ENCODE assay signal across 19 cellular contexts in the genomic region with DNA sequence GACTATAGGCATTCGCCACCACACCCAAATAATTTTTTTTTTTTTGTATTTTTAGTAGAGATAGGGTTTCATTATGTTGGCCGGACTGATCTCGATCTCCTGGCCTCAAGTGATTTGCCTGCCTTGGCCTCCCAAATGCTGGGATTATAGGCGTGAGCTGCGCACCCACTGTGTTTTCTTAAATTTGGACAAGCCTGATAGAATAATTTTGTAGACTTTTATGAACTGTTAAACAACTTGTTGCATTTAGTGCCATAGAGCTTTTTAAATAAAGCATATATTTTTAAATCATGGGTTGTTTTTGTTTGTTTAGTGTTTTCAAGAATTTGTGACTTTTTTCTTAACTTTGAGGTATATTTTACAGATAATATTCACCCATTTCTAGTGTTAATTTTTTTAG. TPM values are rescaled to one million over a fixed set of nuclear protein-coding genes. Genes with fewer than 3 reads are reported as not detected.
DNase-seq lines count a peak whose midpoint lies in the region; ATAC-seq and TF ChIP-seq lines count a peak whose summit lies in the region.
"Had no signal": no experiment of that assay in that cellular context is flagged by ENCODE, and none has a peak within 500 bp of the region (broad histone marks: within the 10 kb centered on the region; RNA-seq: fewer than 3 reads in every experiment).

No MANE protein-coding gene starts in this region.

- in situ Hi-C loops in gastrocnemius medialis (cut with MboI; ENCODE audit: low sequenced_read_pairs in 4 of 4): no loop called here

- peaks cover 6% of the 10 kb centered on the region; the same call in 1 of the 2 replicates for H3F3A ChIP-seq in MM.1S (ENCODE audit: insufficient read depth, low read length)

- H3K9ac ChIP-seq in MM.1S (ENCODE audit: low read length): no peak overlapping the region

- H3K27me3 Mint-ChIP-seq in activated T-cell treated with anti-CD3 and anti-CD28 coated beads, Interleukin-2, amount 50 U/mL, for 24 hours: no peaks in the 10 kb centered on the region
- H3K27me3 Mint-ChIP-seq in brain: peaks cover 10% of the 10 kb centered on the region
- H3K27me3 Mint-ChIP-seq: progenitor cell of endocrine pancreas had no signal

- H3K4me3 ChIP-seq in MM.1S (ENCODE audit: low read length): no peak overlapping the region
- peak overlapping the region in 1 of 4 donors; percentile 19 for H3K4me3 ChIP-seq in gastrocnemius medialis
- no peak overlapping the region for H3K4me3 ChIP-seq in tibial artery
- H3K4me3 ChIP-seq: mucosa of descending colon had no signal

- H3K36me3 Mint-ChIP-seq in activated T-cell treated with anti-CD3 and anti-CD28 coated beads, Interleukin-2, amount 50 U/mL, for 24 hours (ENCODE audit: low read depth): peaks cover 85% of the 10 kb centered on the region
- peaks cover 61% of the 10 kb centered on the region for H3K36me3 Mint-ChIP-seq in brain

- H4K20me1 ChIP-seq in MM.1S (ENCODE audit: insufficient read depth, low read length): no peaks in the 10 kb centered on the region

- no peaks in the 10 kb centered on the region for H3K27me3 ChIP-seq in MM.1S (replicated peaks; ENCODE audit: insufficient read depth, low read length)
- no peaks in the 10 kb centered on the region for H3K27me3 ChIP-seq in gastrocnemius medialis
- H3K27me3 ChIP-seq in tibial artery: no peaks in the 10 kb centered on the region

- H3K4me1 ChIP-seq in MM.1S (ENCODE audit: low read length) (peaks cover 17% of the 10 kb centered on the region), gastrocnemius medialis (peaks cover 32 to 44% of the 10 kb centered on the region in 2 donors), tibial artery (peaks cover 0 to 59% (median 27%) of the 10 kb centered on the region in 4 donors)

- no peak overlapping the region for H3K27ac ChIP-seq in MM.1S (ENCODE audit: low read length)
- peak overlapping the region in 3 of 4 donors; percentile 19 to 43 (median 32) for H3K27ac ChIP-seq in gastrocnemius medialis
- no peak overlapping the region for H3K27ac ChIP-seq in tibial artery

- no peaks in the 10 kb centered on the region for H3K9me3 Mint-ChIP-seq in activated T-cell treated with anti-CD3 and anti-CD28 coated beads, Interleukin-2, amount 50 U/mL, for 24 hours
- no peaks in the 10 kb centered on the region for H3K9me3 Mint-ChIP-seq in brain
- H3K9me3 Mint-ChIP-seq: CD8-positive, alpha-beta T cell had no signal

- H3K4me3 Mint-ChIP-seq in activated T-cell treated with anti-CD3 and anti-CD28 coated beads, Interleukin-2, amount 50 U/mL, for 24 hours: peak overlapping the region; percentile 41
- peak overlapping the region; percentile 60 to 81 (median 66) for H3K4me3 Mint-ChIP-seq in brain

- H3K27ac Mint-ChIP-seq in activated T-cell treated with anti-CD3 and anti-CD28 coated beads, Interleukin-2, amount 50 U/mL, for 24 hours: no peak overlapping the region
- peak overlapping the region in 1 of 5 experiments; percentile 14 for H3K27ac Mint-ChIP-seq in brain
- H3K27ac Mint-ChIP-seq: progenitor cell of endocrine pancreas had no signal

- H3K9me2 ChIP-seq in MM.1S (replicated peaks; ENCODE audit: insufficient read depth, low read length): no peaks in the 10 kb centered on the region

- H3K4me2 ChIP-seq in MM.1S (ENCODE audit: low read depth, low read length): peak overlapping the region; percentile 19

- H3K9me3 ChIP-seq in MM.1S (replicated peaks; ENCODE audit: insufficient read depth, low read length) (no peaks in the 10 kb centered on the region), gastrocnemius medialis (no peaks in the 10 kb centered on the region), tibial artery (no peaks in the 10 kb centered on the region)
- H3K9me3 ChIP-seq: mucosa of descending colon had no signal

- ATAC-seq in gastrocnemius medialis (no peak), GM21515 (IDR thresholded peaks at IDR 0.05; ENCODE audit: unreplicated experiment) (no peak)
- ATAC-seq: CD8-positive, alpha-beta T cell; mucosa of descending colon; Right ventricle myocardium inferior had no signal

- TF ChIP-seq POLR2A in gastrocnemius medialis (IDR thresholded peaks at IDR 0.05): no peak

- peaks cover 6% of the 10 kb centered on the region; the same call in 1 of the 2 replicates for H3K36me3 ChIP-seq in MM.1S (replicated peaks; ENCODE audit: insufficient read depth, low read length)
- peaks cover 0 to 42% of the 10 kb centered on the region in 2 donors for H3K36me3 ChIP-seq in gastrocnemius medialis
- H3K36me3 ChIP-seq in tibial artery: peaks cover 30 to 61% (median 54%) of the 10 kb centered on the region in 3 donors

- peaks cover 97% of the 10 kb centered on the region for H3K79me2 ChIP-seq in MM.1S (ENCODE audit: low read length)

- intact Hi-C loops in gastrocnemius medialis (cut with DNase I; ENCODE audit: low total_unique reads): no loop called here
- intact Hi-C loops in tibial artery (cut with DNase I; ENCODE audit: low total_unique reads): no loop called here

- DNase-seq in activated T-cell treated with anti-CD3 and anti-CD28 coated beads, Interleukin-2, amount 50 U/mL, for 24 hours: no peak
- no peak for DNase-seq in activated T-cell treated with anti-CD3 and anti-CD28 coated beads, Interleukin-2, amount 50 U/mL, for 1 hour
- DNase-seq in MM.1S (no peak), gastrocnemius medialis (no peak), tibial artery (no peak), HuH-7 (ENCODE audit: low spot score) (no peak)
- DNase-seq: caudate nucleus; effector CD4-positive, alpha-beta T cell; hypothalamus; mucosa of descending colon; NCI-H146; NCI-H226; stimulated activated naive CD4-positive, alpha-beta T cell; T-helper 9 cell had no signal

- H2AFZ ChIP-seq in MM.1S (ENCODE audit: low read length): no peak overlapping the region

- H3K4me1 Mint-ChIP-seq in activated T-cell treated with anti-CD3 and anti-CD28 coated beads, Interleukin-2, amount 50 U/mL, for 24 hours (ENCODE audit: low read depth): peaks cover 64% of the 10 kb centered on the region
- H3K4me1 Mint-ChIP-seq in brain: peaks cover 68% of the 10 kb centered on the region

- TF ChIP-seq CTCF in MM.1S (IDR thresholded peaks at IDR 0.05; ENCODE audit: low read length) (no peak), brain (conservative IDR thresholded peaks at IDR 0.05) (no peak), gastrocnemius medialis (IDR thresholded peaks at IDR 0.05 in 4 of 5, conservative IDR thresholded peaks at IDR 0.05 in 1 of 5) (no peak), tibial artery (IDR thresholded peaks at IDR 0.05) (no peak)

RNA-seq across cellular contexts. Expression of a gene that starts 4.8 kb away (rescaled TPM):
- polyA plus RNA-seq in brain (ENCODE audit: insufficient read depth, low read depth, low replicate concordance): 22.0 TPM
- total RNA-seq in gastrocnemius medialis: 10 to 100 TPM; 33.3 to 50.6 (median 38.4) TPM

RNA-seq across cellular contexts. Expression of a gene that starts 10.5 kb away (rescaled TPM):
- polyA plus RNA-seq in brain (ENCODE audit: insufficient read depth, low read depth, low replicate concordance): 57.0 TPM
- total RNA-seq in gastrocnemius medialis: 1 to 10 TPM; 2.7 to 6.3 (median 4.7) TPM

Comparison
In these comparisons a context has a peak if more than half of its experiments do, and no peak if none do; other contexts are left out.
1. H3K27ac ChIP-seq: peak in gastrocnemius medialis (3 of 4); none in MM.1S (single experiment) and tibial artery (0 of 2).